Comparison of ENCODE assay signal across 11 cellular contexts in genomic region chr11:18267335-18268133, GRCh38. TPM values are rescaled to one million over a fixed set of nuclear protein-coding genes. Genes with fewer than 3 reads are reported as not detected.
DNase-seq lines count a peak whose midpoint lies in the region; ATAC-seq and TF ChIP-seq lines count a peak whose summit lies in the region.
"Not testable (repeated sequence)": the region's sequence is repeated elsewhere in the genome, so short reads cannot be mapped to it uniquely, and the experiment has no call there.
"Had no signal": no experiment of that assay in that cellular context is flagged by ENCODE, and none has a peak within 500 bp of the region (broad histone marks: within the 10 kb centered on the region; RNA-seq: fewer than 3 reads in every experiment).

No MANE protein-coding gene starts in this region.

- POLR2A ChIA-PET in activated CD4-positive, alpha-beta T cell treated with anti-CD3 and anti-CD28 coated beads for 36 hours (lab: Charles Lee): not testable (repeated sequence)

- H3K4me3 Mint-ChIP-seq in HFFc6: peak overlapping the region; percentile 22; the same call in 1 of the 2 replicates
- not testable (repeated sequence) for H3K4me3 Mint-ChIP-seq in activated CD4-positive, alpha-beta T cell treated with anti-CD3 and anti-CD28 coated beads for 36 hours; stimulated activated naive CD8-positive, alpha-beta T cell treated with anti-CD3 and anti-CD28 coated beads, Interleukin-15, amount 100 ng/mL, for 72 hours

- not testable (repeated sequence) for H3K9me3 Mint-ChIP-seq in HFFc6; activated CD4-positive, alpha-beta T cell treated with anti-CD3 and anti-CD28 coated beads for 36 hours (ENCODE audit: low read depth); stimulated activated naive CD8-positive, alpha-beta T cell treated with anti-CD3 and anti-CD28 coated beads, Interleukin-15, amount 100 ng/mL, for 72 hours

- not testable (repeated sequence) for H3K4me1 Mint-ChIP-seq in HFFc6 (ENCODE audit: low read depth); activated CD4-positive, alpha-beta T cell treated with anti-CD3 and anti-CD28 coated beads for 36 hours; stimulated activated naive CD8-positive, alpha-beta T cell treated with anti-CD3 and anti-CD28 coated beads, Interleukin-15, amount 100 ng/mL, for 72 hours

- ATAC-seq in GM18517 (IDR thresholded peaks at IDR 0.05; ENCODE audit: unreplicated experiment) (peak; percentile 49), GM19455 (IDR thresholded peaks at IDR 0.05; ENCODE audit: unreplicated experiment) (peak; percentile 68), HG03064 (IDR thresholded peaks at IDR 0.05; ENCODE audit: low read depth, unreplicated experiment) (peak; percentile 46), HG03571 (IDR thresholded peaks at IDR 0.05; ENCODE audit: unreplicated experiment) (peak; percentile 44), foreskin keratinocyte (peak; percentile 41)
- ATAC-seq in activated CD4-positive, alpha-beta T cell treated with anti-CD3 and anti-CD28 coated beads for 36 hours: peak; percentile 68
- peak; percentile 57 for ATAC-seq in stimulated activated naive CD8-positive, alpha-beta T cell treated with anti-CD3 and anti-CD28 coated beads, Interleukin-15, amount 100 ng/mL, for 72 hours

- not testable (repeated sequence) for TF ChIP-seq CTCF in HFFc6 (IDR thresholded peaks at IDR 0.05); foreskin keratinocyte (conservative IDR thresholded peaks at IDR 0.05)

- CTCF ChIA-PET in activated CD4-positive, alpha-beta T cell treated with anti-CD3 and anti-CD28 coated beads for 36 hours (lab: Charles Lee): not testable (repeated sequence)

- DNase-seq in HFFc6; activated CD4-positive, alpha-beta T cell treated with anti-CD3 and anti-CD28 coated beads for 36 hours; foreskin keratinocyte; stimulated activated naive CD8-positive, alpha-beta T cell treated with anti-CD3 and anti-CD28 coated beads, Interleukin-15, amount 100 ng/mL, for 72 hours: not testable (repeated sequence)

- not testable (repeated sequence) for H3K27ac Mint-ChIP-seq in HFFc6; activated CD4-positive, alpha-beta T cell treated with anti-CD3 and anti-CD28 coated beads for 36 hours; stimulated activated naive CD8-positive, alpha-beta T cell treated with anti-CD3 and anti-CD28 coated beads, Interleukin-15, amount 100 ng/mL, for 72 hours

- peaks cover 12% of the 10 kb centered on the region for H3K27me3 Mint-ChIP-seq in HFFc6 (ENCODE audit: insufficient read depth)
- not testable (repeated sequence) for H3K27me3 Mint-ChIP-seq in activated CD4-positive, alpha-beta T cell treated with anti-CD3 and anti-CD28 coated beads for 36 hours
- peaks cover 14% of the 10 kb centered on the region for H3K27me3 Mint-ChIP-seq in stimulated activated naive CD8-positive, alpha-beta T cell treated with anti-CD3 and anti-CD28 coated beads, Interleukin-15, amount 100 ng/mL, for 72 hours

- H3K27me3 ChIP-seq in foreskin keratinocyte: not testable (repeated sequence)

- intact Hi-C loops in activated CD4-positive, alpha-beta T cell treated with anti-CD3 and anti-CD28 coated beads for 36 hours (cut with DNase I, micrococcal nuclease): loop anchor here (1.0 to 2.0 kb wide), 2 partner anchors 21 kb away; no protein-coding TSS in a partner anchor

- H3K27ac ChIP-seq in foreskin keratinocyte: not testable (repeated sequence)

- H3K36me3 Mint-ChIP-seq in HFFc6 (ENCODE audit: low read depth); activated CD4-positive, alpha-beta T cell treated with anti-CD3 and anti-CD28 coated beads for 36 hours (ENCODE audit: low read depth): not testable (repeated sequence)

- not testable (repeated sequence) for H3K4me1 ChIP-seq in foreskin keratinocyte

RNA-seq across cellular contexts. Expression of gene SAA1, which starts 1.5 kb away (rescaled TPM):
- total RNA-seq in HFFc6 (2021; fragmentation: NEBNext Ultra II Directional; extraction: Animal tissue kit (Norgen Biotek cat#: 25700)): under 1 TPM in 2 of 6 experiments, not detected in 4; 0.50 to 0.55 TPM
- total RNA-seq in activated CD4-positive, alpha-beta T cell treated with anti-CD3 and anti-CD28 coated beads for 36 hours: not detected
- 1.6 and 14.6 TPM in 2 replicates for total RNA-seq in foreskin keratinocyte
- polyA plus RNA-seq in foreskin keratinocyte: 10.3 and 39.1 TPM in 2 replicates
- total RNA-seq: frontal cortex; naive thymus-derived CD8-positive, alpha-beta T cell had no signal
- polyA plus RNA-seq: naive thymus-derived CD8-positive, alpha-beta T cell had no signal

RNA-seq across cellular contexts. Expression of gene SAA2, which starts 19.1 kb away (rescaled TPM):
- not detected for total RNA-seq in HFFc6 (2021; fragmentation: NEBNext Ultra II Directional; extraction: Animal tissue kit (Norgen Biotek cat#: 25700))
- total RNA-seq in activated CD4-positive, alpha-beta T cell treated with anti-CD3 and anti-CD28 coated beads for 36 hours: not detected
- total RNA-seq in foreskin keratinocyte: not detected in 2 replicates
- polyA plus RNA-seq in foreskin keratinocyte: 0.26 and 0.72 TPM in 2 replicates
- total RNA-seq: naive thymus-derived CD8-positive, alpha-beta T cell had no signal
- polyA plus RNA-seq: naive thymus-derived CD8-positive, alpha-beta T cell had no signal

RNA-seq across cellular contexts. Expression of gene SAA4, which starts 30.9 kb away (rescaled TPM):
- total RNA-seq in HFFc6 (2021; fragmentation: NEBNext Ultra II Directional; extraction: Animal tissue kit (Norgen Biotek cat#: 25700)): not detected
- not detected for total RNA-seq in activated CD4-positive, alpha-beta T cell treated with anti-CD3 and anti-CD28 coated beads for 36 hours
- total RNA-seq in foreskin keratinocyte: not detected in 2 replicates
- polyA plus RNA-seq in foreskin keratinocyte: not detected in 2 replicates
- total RNA-seq: frontal cortex; naive thymus-derived CD8-positive, alpha-beta T cell; prostate gland had no signal
- polyA plus RNA-seq: naive thymus-derived CD8-positive, alpha-beta T cell had no signal

RNA-seq across cellular contexts. Expression of gene HPS5, which starts 54.4 kb away (rescaled TPM):
- 10 to 100 TPM; 31.4 to 41.5 (median 34.4) TPM for total RNA-seq in HFFc6 (2021; fragmentation: NEBNext Ultra II Directional; extraction: Animal tissue kit (Norgen Biotek cat#: 25700))
- 10 to 100 TPM; 14.3 to 16.1 TPM for total RNA-seq in activated CD4-positive, alpha-beta T cell treated with anti-CD3 and anti-CD28 coated beads for 36 hours
- 20.1 and 20.3 TPM in 2 replicates for total RNA-seq in foreskin keratinocyte
- 4.6 and 6.2 TPM in 2 replicates for polyA plus RNA-seq in foreskin keratinocyte

RNA-seq across cellular contexts. Expression of gene GTF2H1, which starts 54.8 kb away (rescaled TPM):
- 10 to 100 TPM; 45.3 to 58.1 (median 52.7) TPM for total RNA-seq in HFFc6 (2021; fragmentation: NEBNext Ultra II Directional; extraction: Animal tissue kit (Norgen Biotek cat#: 25700))
- 10 to 100 TPM; 48.2 to 57.9 TPM for total RNA-seq in activated CD4-positive, alpha-beta T cell treated with anti-CD3 and anti-CD28 coated beads for 36 hours
- total RNA-seq in foreskin keratinocyte: 46.6 and 51.7 TPM in 2 replicates
- 17.1 and 23.5 TPM in 2 replicates for polyA plus RNA-seq in foreskin keratinocyte
